Comparison of ENCODE assay signal across 20 cellular contexts in the genomic region with DNA sequence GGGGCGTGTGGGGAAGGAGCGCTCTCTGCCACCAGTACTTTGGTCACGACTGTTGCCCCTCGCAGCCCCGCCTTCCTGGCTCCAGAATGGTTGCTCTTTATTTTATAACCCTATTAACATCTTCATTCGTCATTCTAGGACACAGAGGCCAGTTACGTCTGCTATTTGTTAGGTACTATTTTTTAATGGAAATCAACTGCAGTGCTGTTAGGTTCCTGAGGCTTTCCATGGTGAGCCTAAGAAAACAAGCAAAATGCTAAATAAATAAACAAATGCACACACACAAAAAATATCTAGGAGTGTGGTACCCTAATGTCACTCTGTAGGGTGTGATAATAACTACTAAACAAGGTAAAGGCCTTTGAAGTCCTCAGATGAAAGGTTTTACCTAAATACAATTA.
"Had no signal": no experiment of that assay in that cellular context is flagged by ENCODE, and none has a peak within 500 bp of the region (broad histone marks: within the 10 kb centered on the region; RNA-seq: fewer than 3 reads in every experiment).

No MANE protein-coding gene starts in this region.

- H3K4me1 Mint-ChIP-seq: activated naive CD4-positive, alpha-beta T cell treated with anti-CD3 and anti-CD28 coated beads, Interleukin-2, amount 10 ng/mL, durations not matched to agents 7 days and 5 days; stimulated activated effector memory CD8-positive, alpha-beta T cell treated with anti-CD3 and anti-CD28 coated beads, Interleukin-12 subunit alpha, Interleukin-12 subunit beta, amount 100 ng/mL, for 72 hours; stimulated activated naive CD8-positive, alpha-beta T cell treated with anti-CD3 and anti-CD28 coated beads, Interleukin-15, amount 100 ng/mL, for 72 hours had no signal

- H3K27ac ChIP-seq: lower lobe of right lung, ovary, psoas muscle had no signal

- H3K27me3 Mint-ChIP-seq: activated CD4-positive, alpha-beta memory T cell treated with anti-CD3 and anti-CD28 coated beads for 36 hours; activated naive CD4-positive, alpha-beta T cell treated with anti-CD3 and anti-CD28 coated beads, Interleukin-2, amount 10 ng/mL, durations not matched to agents 7 days and 5 days; naive thymus-derived CD8-positive, alpha-beta T cell; stimulated activated naive CD8-positive, alpha-beta T cell treated with anti-CD3 and anti-CD28 coated beads, Interleukin-15, amount 100 ng/mL, for 72 hours had no signal

- H3K4me1 ChIP-seq: psoas muscle had no signal

- H3K27ac Mint-ChIP-seq: activated CD4-positive, alpha-beta memory T cell treated with anti-CD3 and anti-CD28 coated beads for 36 hours; stimulated activated effector memory CD8-positive, alpha-beta T cell treated with anti-CD3 and anti-CD28 coated beads, Interleukin-12 subunit alpha, Interleukin-12 subunit beta, amount 100 ng/mL, for 72 hours; T-helper 1 cell treated with Interleukin-12 subunit alpha and Interleukin-12 subunit beta and Interleukin-4 antibody, amounts not matched to agents 30 μg/mL and 1 μg/mL, for 36 hours had no signal

- H3K36me3 ChIP-seq: ovary, tibial artery had no signal

- H3K4me3 ChIP-seq: lower lobe of right lung, ovary, psoas muscle, tibial artery had no signal

- DNase-seq: activated CD4-positive, alpha-beta memory T cell treated with anti-CD3 and anti-CD28 coated beads for 36 hours; activated CD4-positive, alpha-beta T cell treated with anti-CD3 and anti-CD28 coated beads for 4 hours; activated CD4-positive, CD25-positive, alpha-beta regulatory T cell; activated effector memory CD4-positive, alpha-beta T cell treated with anti-CD3 and anti-CD28 coated beads, Interleukin-2, amount 50 U/mL, for 16 hours; activated naive CD4-positive, alpha-beta T cell treated with anti-CD3 and anti-CD28 coated beads, Interleukin-2, amount 10 ng/mL, durations not matched to agents 7 days and 5 days; activated T-cell treated with anti-CD3 and anti-CD28 coated beads, Interleukin-2, amount 50 U/mL, for 48 hours; cortex of kidney; foreskin melanocyte; kidney; lower lobe of right lung; naive thymus-derived CD8-positive, alpha-beta T cell; ovary; psoas muscle; right cardiac atrium; stimulated activated CD4-positive, alpha-beta T cell treated with anti-CD3 and anti-CD28 coated beads, Interleukin-2, amount 100 ng/mL, for 24 hours; stimulated activated naive CD8-positive, alpha-beta T cell treated with anti-CD3 and anti-CD28 coated beads, Interleukin-15, amount 100 ng/mL, for 72 hours; T1000; tibial artery had no signal

- ATAC-seq: naive thymus-derived CD8-positive, alpha-beta T cell; stimulated activated naive CD8-positive, alpha-beta T cell treated with anti-CD3 and anti-CD28 coated beads, Interleukin-15, amount 100 ng/mL, for 72 hours had no signal

- H3K27me3 ChIP-seq: ovary, tibial artery had no signal

- H3K4me3 Mint-ChIP-seq: activated CD4-positive, alpha-beta memory T cell treated with anti-CD3 and anti-CD28 coated beads for 36 hours; activated naive CD4-positive, alpha-beta T cell treated with anti-CD3 and anti-CD28 coated beads, Interleukin-2, amount 10 ng/mL, durations not matched to agents 7 days and 5 days; naive thymus-derived CD8-positive, alpha-beta T cell; stimulated activated effector memory CD8-positive, alpha-beta T cell treated with anti-CD3 and anti-CD28 coated beads, Interleukin-12 subunit alpha, Interleukin-12 subunit beta, amount 100 ng/mL, for 72 hours; stimulated activated naive CD8-positive, alpha-beta T cell treated with anti-CD3 and anti-CD28 coated beads, Interleukin-15, amount 100 ng/mL, for 72 hours; T-helper 1 cell treated with Interleukin-12 subunit alpha and Interleukin-12 subunit beta and Interleukin-4 antibody, amounts not matched to agents 30 μg/mL and 1 μg/mL, for 36 hours had no signal

- H3K9me3 Mint-ChIP-seq: activated CD4-positive, alpha-beta memory T cell treated with anti-CD3 and anti-CD28 coated beads for 36 hours; activated naive CD4-positive, alpha-beta T cell treated with anti-CD3 and anti-CD28 coated beads, Interleukin-2, amount 10 ng/mL, durations not matched to agents 7 days and 5 days; naive thymus-derived CD8-positive, alpha-beta T cell; stimulated activated effector memory CD8-positive, alpha-beta T cell treated with anti-CD3 and anti-CD28 coated beads, Interleukin-12 subunit alpha, Interleukin-12 subunit beta, amount 100 ng/mL, for 72 hours; stimulated activated naive CD8-positive, alpha-beta T cell treated with anti-CD3 and anti-CD28 coated beads, Interleukin-15, amount 100 ng/mL, for 72 hours; T-helper 1 cell treated with Interleukin-12 subunit alpha and Interleukin-12 subunit beta and Interleukin-4 antibody, amounts not matched to agents 30 μg/mL and 1 μg/mL, for 36 hours had no signal

- H3K9me3 ChIP-seq: lower lobe of right lung, ovary, psoas muscle, tibial artery had no signal
